ENCODE assay signal across 32 cellular contexts in the genomic region with DNA sequence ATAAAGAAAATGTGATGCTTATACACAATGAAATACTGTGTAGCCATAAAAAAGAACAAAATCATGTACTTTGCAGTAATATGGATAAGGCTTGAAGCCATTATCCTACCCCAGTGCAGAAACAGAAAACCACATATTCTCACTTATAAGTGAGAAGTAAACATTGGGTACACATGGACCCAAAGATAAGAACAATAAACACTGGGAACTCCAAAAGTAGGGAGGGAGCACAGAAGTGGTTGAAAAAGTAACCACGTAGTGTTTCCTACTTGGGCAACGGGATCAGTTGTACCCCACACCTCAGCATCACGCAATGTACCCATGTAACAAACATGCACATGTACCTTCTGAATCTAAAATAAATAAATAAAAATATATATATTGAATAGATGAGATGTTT. TPM values are rescaled to one million over a fixed set of nuclear protein-coding genes. Genes with fewer than 3 reads are reported as not detected.
DNase-seq lines count a peak whose midpoint lies in the region; ATAC-seq, FAIRE-seq and TF ChIP-seq lines count a peak whose summit lies in the region.
"Had no signal": no experiment of that assay in that cellular context is flagged by ENCODE, and none has a peak within 500 bp of the region (broad histone marks: within the 10 kb centered on the region; RNA-seq: fewer than 3 reads in every experiment).

No MANE protein-coding gene starts in this region.

- intact Hi-C loops in K562 (cut with micrococcal nuclease) = no loop called here

- H3K4me3 ChIP-seq in LNCaP clone FGC (ENCODE audit: low read depth, low read length) (no peak overlapping the region), K562 (no peak overlapping the region)
- H3K4me3 ChIP-seq: A549; BLaER1; BLaER1 treated with 17β-estradiol and CSF1 and Interleukin-3, amounts not matched to agents 10 nM and 100 nM had no signal

- FAIRE-seq in K562 (lab: Jason Lieb, UNC) = no peak
- FAIRE-seq: A204.1, A549 had no signal

- no peak overlapping the region for H3K9ac ChIP-seq in K562 (ENCODE audit: insufficient read depth in 1 of 2, low read depth in 2 of 2, low read length in 2 of 2)
- H3K9ac ChIP-seq: BLaER1; BLaER1 treated with 17β-estradiol and CSF1 and Interleukin-3, amounts not matched to agents 10 nM and 100 nM had no signal

- POLR2A ChIA-PET in K562 (lab: Yijun Ruan, JAX) = no interaction called here

- no peak overlapping the region for H2AFZ ChIP-seq in K562 (ENCODE audit: low read depth, low read length)

- peak; percentile 20 for DNase-seq in CMK (ENCODE audit: low read depth)
- DNase-seq in LNCaP clone FGC (ENCODE audit: low read depth) = peak; percentile 64
- no peak for DNase-seq in K562 (ENCODE audit: extremely low read depth in 1 of 4, low spot score in 3 of 4)
- DNase-seq in DMS114 treated with DMSO at 0.1 percent for 48 hours (lab: John Stamatoyannopoulos, UW; ENCODE audit: unreplicated experiment) = no peak
- DNase-seq in NCI-H187 (lab: John Stamatoyannopoulos, UW) = no peak
- DNase-seq: 8988T; ACHN; AML-193; BE2C; C1 segment of cervical spinal cord; Caco-2; Calu3; CD4-positive, alpha-beta memory T cell; CD4-positive, alpha-beta T cell; CD4-positive, CD25-positive, alpha-beta regulatory T cell; CD8-positive, alpha-beta memory T cell; CD8-positive, alpha-beta T cell; COR-L47; DMS 273 treated with DMSO at 0.1 percent for 48 hours; DMS153; DMS53; DMS79; DMS79 treated with DMSO at 0.1 percent for 48 hours; DND-41; EL had no signal

- in situ Hi-C loops in K562 (cut with MboI) = no loop called here

- no peak for TF ChIP-seq POLR2A in K562 (conservative IDR thresholded peaks at IDR 0.05)

- 40% methylated on average over 3 of the region's 3 CpGs for WGBS in K562 (ENCODE audit: insufficient coverage, low coverage, missing lambda C conversion rate)

- no peak for ATAC-seq in K562
- ATAC-seq in GM18520 (IDR thresholded peaks at IDR 0.05; ENCODE audit: unreplicated experiment) = no peak
- ATAC-seq: A549; CD8-positive, alpha-beta T cell had no signal

- no peaks in the 10 kb centered on the region for H3K9me1 ChIP-seq in K562 (ENCODE audit: control insufficient read depth, insufficient read depth, low read length)

- H3K27ac ChIP-seq in K562 (ENCODE audit: extremely low read depth, low read depth, low read length) = no peak overlapping the region
- H3K27ac ChIP-seq: 22Rv1; A549; BLaER1; BLaER1 treated with 17β-estradiol and CSF1 and Interleukin-3, amounts not matched to agents 10 nM and 100 nM; C4-2B had no signal

- no peak for TF ChIP-seq EP300 in K562 (IDR thresholded peaks at IDR 0.05; ENCODE audit: low read length)

- no peaks in the 10 kb centered on the region for H3K79me2 ChIP-seq in K562 (ENCODE audit: control insufficient read depth, insufficient read depth, low read length)

- H3K36me3 ChIP-seq in K562 (ENCODE audit: control insufficient read depth, insufficient read depth, low read length) = no peaks in the 10 kb centered on the region
- H3K36me3 ChIP-seq: BLaER1 treated with 17β-estradiol and CSF1 and Interleukin-3, amounts not matched to agents 10 nM and 100 nM had no signal

- H3K4me1 ChIP-seq in K562 (replicated peaks in 1 of 2; ENCODE audit: control insufficient read depth in 2 of 2, insufficient read depth in 2 of 2, low read length in 2 of 2) = no peaks in the 10 kb centered on the region
- H3K4me1 ChIP-seq: A549; BE2C; BLaER1; BLaER1 treated with 17β-estradiol and CSF1 and Interleukin-3, amounts not matched to agents 10 nM and 100 nM; Caco-2 had no signal

- no TSS peak for BruUV-seq in K562 (replicated peaks; lab: Mats Ljungman, UMichigan)

- no peaks in the 10 kb centered on the region for H4K20me1 ChIP-seq in K562 (replicated peaks; ENCODE audit: control insufficient read depth, insufficient read depth, low read length)
- H4K20me1 ChIP-seq: BLaER1; BLaER1 treated with 17β-estradiol and CSF1 and Interleukin-3, amounts not matched to agents 10 nM and 100 nM had no signal

- H3K27me3 ChIP-seq in K562 (ENCODE audit: control insufficient read depth in 2 of 2, insufficient read depth in 2 of 2, low read length in 2 of 2) = no peaks in the 10 kb centered on the region
- H3K27me3 ChIP-seq: BE2C; BLaER1; BLaER1 treated with 17β-estradiol and CSF1 and Interleukin-3, amounts not matched to agents 10 nM and 100 nM had no signal

- CTCF ChIA-PET in K562 (lab: Yijun Ruan, JAX; ENCODE audit: low intra/inter-chr PET ratio) = no interaction called here

- no peak for TF ChIP-seq RAD21 in K562 (CRISPR knock-in tag; conservative IDR thresholded peaks at IDR 0.05 in 1 of 2, IDR thresholded peaks at IDR 0.05 in 1 of 2)

- H3K4me2 ChIP-seq in K562 (ENCODE audit: insufficient read depth, low read length) = no peak overlapping the region
- H3K4me2 ChIP-seq: A549; BLaER1; BLaER1 treated with 17β-estradiol and CSF1 and Interleukin-3, amounts not matched to agents 10 nM and 100 nM had no signal

- no peak for TF ChIP-seq CTCF in LNCaP clone FGC (IDR thresholded peaks at IDR 0.05; ENCODE audit: control insufficient read depth, extremely low read depth, insufficient read depth)
- no peak for TF ChIP-seq CTCF in K562 (IDR thresholded peaks at IDR 0.05 in 2 of 3, conservative IDR thresholded peaks at IDR 0.05 in 1 of 3; ENCODE audit: insufficient read depth in 2 of 3, low read depth in 1 of 3, low read length in 3 of 3)

- H3K9me3 ChIP-seq in K562 (replicated peaks; ENCODE audit: control insufficient read depth, insufficient read depth, low read depth, low read length) = no peaks in the 10 kb centered on the region; the same call in 1 of the 2 replicates
- H3K9me3 ChIP-seq: A549, BE2C, BLaER1, Caco-2 had no signal

TF ChIP-seq in K562, 482 proteins besides CTCF, POLR2A, EP300 and RAD21 (continues in another document):
- TF ChIP-seq GTF2A2 (tag; IDR thresholded peaks at IDR 0.05) = no peak

RNA-seq across cellular contexts. Expression of a gene that starts 8.2 kb away (rescaled TPM):
- total RNA-seq in K562 (2011; cell fraction: chromatin; rRNA removed; ENCODE audit: low replicate concordance) = 4.1 and 10.4 TPM in 2 replicates
- total RNA-seq in K562 (2011; cell fraction: nucleolus; rRNA removed) = 1.7 and 3.8 TPM in 2 replicates
- 8.8 and 16.9 TPM in 2 replicates for total RNA-seq in K562 (2011; cell fraction: nucleoplasm; rRNA removed)
- total RNA-seq in K562 (2014; rRNA removed) = 2.0 and 3.3 TPM in 2 replicates
- total RNA-seq in K562 (2014; rRNA removed; fragmentation: Illumina TruSeq; extraction: Trizol) = 3.4 and 3.7 TPM in 2 replicates
- 2.4 and 2.7 TPM in 2 replicates for total RNA-seq in K562 (2015; rRNA removed; fragmentation: Illumina TruSeq; extraction: Trizol)
- total RNA-seq in K562 (2021) = 1.9 and 2.6 TPM in 2 replicates
- 0.66 and 3.3 TPM in 2 replicates for polyA plus RNA-seq in K562 (2011; rRNA removed)
- 0.16 and 0.76 TPM in 2 replicates for polyA plus RNA-seq in K562 (2011; cell fraction: cytosol; rRNA removed)
- polyA plus RNA-seq in K562 (2011; cell fraction: nucleus; rRNA removed) = 0.79 and 3.4 TPM in 2 replicates
- 1.4 and 2.4 TPM in 2 replicates for polyA plus RNA-seq in K562 (2012)
- polyA plus RNA-seq in K562 (2014; fragmentation: Illumina TruSeq; extraction: Trizol) = 1.4 and 3.0 TPM in 2 replicates
- polyA plus RNA-seq in K562 (2014; fragmentation: Nextera tagmentation; extraction: Ambion mirVana) = 1 to 10 TPM; 1.8 to 2.1 TPM
- polyA plus RNA-seq in K562 (2014; rRNA removed) = 1.9 TPM in 2 replicates
- polyA minus RNA-seq in K562 (2011; rRNA and poly(A)+ RNA removed) = 1.6 and 5.6 TPM in 2 replicates
- polyA minus RNA-seq in K562 (2011; cell fraction: cytosol; rRNA and poly(A)+ RNA removed) = 0.76 TPM in 1 of 2 replicates, not detected in the other
- polyA minus RNA-seq in K562 (2011; cell fraction: nucleus; rRNA and poly(A)+ RNA removed) = 1.4 and 3.6 TPM in 2 replicates

Comparison
In these comparisons a context has a peak if more than half of its experiments do, and no peak if none do; other contexts are left out.
1. DNase-seq: peak in CMK (single experiment) and LNCaP clone FGC (single experiment); none in K562 (0 of 4), DMS114 treated with DMSO at 0.1 percent for 48 hours (single experiment) and NCI-H187 (0 of 2).